ENCODE assay signal across 19 cellular contexts in genomic region chr11:87194985-87195820, GRCh38.
DNase-seq lines count a peak whose midpoint lies in the region; ATAC-seq, FAIRE-seq and TF ChIP-seq lines count a peak whose summit lies in the region.
"Had no signal": no experiment of that assay in that cellular context is flagged by ENCODE, and none has a peak within 500 bp of the region (broad histone marks: within the 10 kb centered on the region; RNA-seq: fewer than 3 reads in every experiment).

No MANE protein-coding gene starts in this region.

- no peak overlapping the region for H3K27ac ChIP-seq in smooth muscle cell (ENCODE audit: low read depth)
- H3K27ac ChIP-seq: 22Rv1, A549 had no signal

- H3K36me3 Mint-ChIP-seq in activated CD4-positive, alpha-beta T cell treated with anti-CD3 and anti-CD28 coated beads, Interleukin-2, amount 10 ng/mL, durations not matched to agents 24 days and 14 days (ENCODE audit: low read depth) = no peaks in the 10 kb centered on the region
- no peaks in the 10 kb centered on the region for H3K36me3 Mint-ChIP-seq in WTC11
- no peaks in the 10 kb centered on the region for H3K36me3 Mint-ChIP-seq in stimulated activated effector memory CD8-positive, alpha-beta T cell treated with anti-CD3 and anti-CD28 coated beads, Interleukin-12 subunit alpha, Interleukin-12 subunit beta, amount 100 ng/mL, for 72 hours

- TF ChIP-seq CTCF in WTC11 (IDR thresholded peaks at IDR 0.05) (no peak), smooth muscle cell (IDR thresholded peaks at IDR 0.05; ENCODE audit: borderline replicate concordance, insufficient read depth, poor library complexity, severe bottlenecking) (no peak)

- no peak overlapping the region for H2AFZ ChIP-seq in smooth muscle cell (ENCODE audit: low read depth)

- H3K36me3 ChIP-seq in smooth muscle cell (ENCODE audit: low read depth) = no peaks in the 10 kb centered on the region
- H3K36me3 ChIP-seq: HAP-1 had no signal

- peaks cover 6% of the 10 kb centered on the region for H3K79me2 ChIP-seq in smooth muscle cell (ENCODE audit: low read depth)

- CTCF ChIA-PET in WTC11 (lab: Charles Lee) = no interaction called here

- DNase-seq in activated CD4-positive, alpha-beta T cell treated with anti-CD3 and anti-CD28 coated beads, Interleukin-2, amount 10 ng/mL, durations not matched to agents 24 days and 14 days = no peak
- DNase-seq in activated CD4-positive, alpha-beta T cell treated with anti-CD3 and anti-CD28 coated beads for 1 hour = no peak
- DNase-seq in WTC11 (ENCODE audit: low spot score) (no peak), smooth muscle cell (lab: John Stamatoyannopoulos, UW; ENCODE audit: unreplicated experiment) (no peak), COLO668 (lab: John Stamatoyannopoulos, UW; ENCODE audit: unreplicated experiment) (no peak)
- DNase-seq in stimulated activated effector memory CD8-positive, alpha-beta T cell treated with anti-CD3 and anti-CD28 coated beads, Interleukin-12 subunit alpha, Interleukin-12 subunit beta, amount 100 ng/mL, for 72 hours (ENCODE audit: low spot score in 2 of 2) = no peak
- DNase-seq in activated effector memory CD4-positive, alpha-beta T cell treated with anti-CD3 and anti-CD28 coated beads, Interleukin-2, amount 50 U/mL, for 16 hours = no peak
- DNase-seq: C1 segment of cervical spinal cord; Caco-2; CD4-positive, alpha-beta memory T cell; DMS153; DMS79; GOT3 had no signal

- POLR2A ChIA-PET in WTC11 (lab: Charles Lee) = no interaction called here

- ATAC-seq in WTC11 = no peak
- ATAC-seq in stimulated activated effector memory CD8-positive, alpha-beta T cell treated with anti-CD3 and anti-CD28 coated beads, Interleukin-12 subunit alpha, Interleukin-12 subunit beta, amount 100 ng/mL, for 72 hours = no peak
- ATAC-seq: A549 had no signal

- H3K27me3 ChIP-seq in smooth muscle cell (ENCODE audit: low read depth) = no peaks in the 10 kb centered on the region

- peaks cover 4% of the 10 kb centered on the region for H3F3A ChIP-seq in smooth muscle cell (ENCODE audit: low read depth)

- peak; percentile 76 for FAIRE-seq in G401.6 (lab: Jason Lieb, UNC)
- FAIRE-seq: A549, GM12892, H54 had no signal

- H4K20me1 ChIP-seq in smooth muscle cell (ENCODE audit: low read depth) = no peaks in the 10 kb centered on the region

- no peaks in the 10 kb centered on the region for H3K4me1 Mint-ChIP-seq in activated CD4-positive, alpha-beta T cell treated with anti-CD3 and anti-CD28 coated beads, Interleukin-2, amount 10 ng/mL, durations not matched to agents 24 days and 14 days
- peaks cover 8% of the 10 kb centered on the region for H3K4me1 Mint-ChIP-seq in WTC11
- no peaks in the 10 kb centered on the region for H3K4me1 Mint-ChIP-seq in stimulated activated effector memory CD8-positive, alpha-beta T cell treated with anti-CD3 and anti-CD28 coated beads, Interleukin-12 subunit alpha, Interleukin-12 subunit beta, amount 100 ng/mL, for 72 hours

- H3K9me3 Mint-ChIP-seq in activated CD4-positive, alpha-beta T cell treated with anti-CD3 and anti-CD28 coated beads, Interleukin-2, amount 10 ng/mL, durations not matched to agents 24 days and 14 days = no peaks in the 10 kb centered on the region
- H3K9me3 Mint-ChIP-seq in WTC11 = no peaks in the 10 kb centered on the region
- H3K9me3 Mint-ChIP-seq in stimulated activated effector memory CD8-positive, alpha-beta T cell treated with anti-CD3 and anti-CD28 coated beads, Interleukin-12 subunit alpha, Interleukin-12 subunit beta, amount 100 ng/mL, for 72 hours = no peaks in the 10 kb centered on the region

- no peaks in the 10 kb centered on the region for H3K27me3 Mint-ChIP-seq in activated CD4-positive, alpha-beta T cell treated with anti-CD3 and anti-CD28 coated beads, Interleukin-2, amount 10 ng/mL, durations not matched to agents 24 days and 14 days
- H3K27me3 Mint-ChIP-seq in WTC11 (ENCODE audit: low read depth) = no peaks in the 10 kb centered on the region
- H3K27me3 Mint-ChIP-seq: CD4-positive, alpha-beta memory T cell had no signal

- H3K9me3 ChIP-seq in smooth muscle cell (replicated peaks; ENCODE audit: low read depth) = no peaks in the 10 kb centered on the region
- H3K9me3 ChIP-seq: A549, Caco-2, HAP-1 had no signal

- no peak overlapping the region for H3K4me3 Mint-ChIP-seq in activated CD4-positive, alpha-beta T cell treated with anti-CD3 and anti-CD28 coated beads, Interleukin-2, amount 10 ng/mL, durations not matched to agents 24 days and 14 days
- no peak overlapping the region for H3K4me3 Mint-ChIP-seq in WTC11
- no peak overlapping the region for H3K4me3 Mint-ChIP-seq in stimulated activated effector memory CD8-positive, alpha-beta T cell treated with anti-CD3 and anti-CD28 coated beads, Interleukin-12 subunit alpha, Interleukin-12 subunit beta, amount 100 ng/mL, for 72 hours
- H3K4me3 Mint-ChIP-seq: CD4-positive, alpha-beta memory T cell had no signal

- intact Hi-C loops in activated CD4-positive, alpha-beta T cell treated with anti-CD3 and anti-CD28 coated beads, Interleukin-2, amount 10 ng/mL, durations not matched to agents 24 days and 14 days (cut with micrococcal nuclease) = no loop called here

- H3K27ac Mint-ChIP-seq in activated CD4-positive, alpha-beta T cell treated with anti-CD3 and anti-CD28 coated beads, Interleukin-2, amount 10 ng/mL, durations not matched to agents 24 days and 14 days = peak overlapping the region; percentile 47
- peak overlapping the region; percentile 46; the same call in 1 of the 2 replicates for H3K27ac Mint-ChIP-seq in WTC11
- no peak overlapping the region for H3K27ac Mint-ChIP-seq in stimulated activated effector memory CD8-positive, alpha-beta T cell treated with anti-CD3 and anti-CD28 coated beads, Interleukin-12 subunit alpha, Interleukin-12 subunit beta, amount 100 ng/mL, for 72 hours
- H3K27ac Mint-ChIP-seq: CD4-positive, alpha-beta memory T cell had no signal

- H3K4me2 ChIP-seq in smooth muscle cell = peak overlapping the region; percentile 72
- H3K4me2 ChIP-seq: A549 had no signal

- H3K9ac ChIP-seq in smooth muscle cell (ENCODE audit: low read depth) = no peak overlapping the region

- no peak overlapping the region for H3K4me3 ChIP-seq in smooth muscle cell
- H3K4me3 ChIP-seq: A549, HAP-1 had no signal

- 90% methylated on average over 14 of the region's 14 CpGs for WGBS in smooth muscle cell (ENCODE audit: low lambda C conversion rate)

- peaks cover 5% of the 10 kb centered on the region for H3K4me1 ChIP-seq in smooth muscle cell (ENCODE audit: low read depth)
- H3K4me1 ChIP-seq: A549, Caco-2, HAP-1 had no signal

TF ChIP-seq in WTC11, 78 proteins besides CTCF, POLR2A, EP300 and RAD21 (continues in another document):
- no peak for TF ChIP-seq ZNF121 (CRISPR knock-in tag; IDR thresholded peaks at IDR 0.05)
- no peak for TF ChIP-seq ATF2 (CRISPR knock-in tag; IDR thresholded peaks at IDR 0.05; ENCODE audit: borderline replicate concordance, low read depth)
- TF ChIP-seq CREB1 (CRISPR knock-in tag; IDR thresholded peaks at IDR 0.05) = no peak
- no peak for TF ChIP-seq PRRX2 (CRISPR knock-in tag; IDR thresholded peaks at IDR 0.05)
- no peak for TF ChIP-seq NR2C2 (CRISPR knock-in tag; IDR thresholded peaks at IDR 0.05)
- no peak for TF ChIP-seq ATF1 (CRISPR knock-in tag; IDR thresholded peaks at IDR 0.05)
- no peak for TF ChIP-seq SMAD3 (CRISPR knock-in tag; IDR thresholded peaks at IDR 0.05; ENCODE audit: borderline replicate concordance)
- TF ChIP-seq KAT7 (CRISPR knock-in tag; IDR thresholded peaks at IDR 0.05; ENCODE audit: borderline replicate concordance) = no peak
- TF ChIP-seq ZNF219 (CRISPR knock-in tag; IDR thresholded peaks at IDR 0.05; ENCODE audit: borderline replicate concordance) = no peak
- no peak for TF ChIP-seq RELA (CRISPR knock-in tag; IDR thresholded peaks at IDR 0.05; ENCODE audit: borderline replicate concordance)
- TF ChIP-seq E2F1 (CRISPR knock-in tag; IDR thresholded peaks at IDR 0.05) = no peak
- no peak for TF ChIP-seq ERG (CRISPR knock-in tag; IDR thresholded peaks at IDR 0.05)
- no peak for TF ChIP-seq JUN (CRISPR knock-in tag; IDR thresholded peaks at IDR 0.05)
- no peak for TF ChIP-seq OVOL2 (CRISPR knock-in tag; IDR thresholded peaks at IDR 0.05; ENCODE audit: borderline replicate concordance)
- TF ChIP-seq NFATC4 (CRISPR knock-in tag; IDR thresholded peaks at IDR 0.05) = no peak
- TF ChIP-seq GTF2I (CRISPR knock-in tag; conservative IDR thresholded peaks at IDR 0.05) = no peak
